ENCODE assay signal across 22 cellular contexts in the genomic region with DNA sequence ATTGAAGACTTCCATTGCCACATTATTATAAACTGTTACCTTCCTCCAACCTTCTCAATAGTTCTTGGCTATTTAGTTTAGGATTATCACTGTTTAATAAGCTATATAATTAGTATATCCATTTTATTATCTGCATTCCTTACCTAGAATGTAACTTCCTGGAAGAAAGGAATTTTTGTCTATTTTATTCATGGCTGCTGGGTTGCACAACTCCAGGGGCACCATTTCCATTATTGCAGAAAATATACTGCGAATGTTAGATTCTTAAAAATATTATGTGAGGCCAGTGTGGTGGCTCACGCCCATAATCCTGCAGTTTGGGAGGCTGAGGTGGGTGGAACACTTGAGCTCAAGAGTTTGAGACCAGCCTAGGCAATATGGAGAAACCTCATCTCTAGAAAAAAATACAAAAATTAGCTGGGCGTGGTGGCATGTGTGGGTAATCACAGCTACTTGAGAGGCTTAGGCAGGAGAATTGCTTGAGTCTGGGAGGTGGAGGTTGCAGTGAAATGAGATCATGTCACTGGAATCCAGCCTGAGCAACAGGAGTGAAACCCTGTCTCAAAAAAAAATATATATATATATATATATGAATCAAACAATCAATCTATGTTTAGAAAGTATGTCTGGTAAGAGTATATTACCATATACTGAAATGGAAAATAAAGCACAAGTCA. TPM values are rescaled to one million over a fixed set of nuclear protein-coding genes. Genes with fewer than 3 reads are reported as not detected.
DNase-seq lines count a peak whose midpoint lies in the region; ATAC-seq and TF ChIP-seq lines count a peak whose summit lies in the region.
"Had no signal": no experiment of that assay in that cellular context is flagged by ENCODE, and none has a peak within 500 bp of the region (broad histone marks: within the 10 kb centered on the region; RNA-seq: fewer than 3 reads in every experiment).

No MANE protein-coding gene starts in this region.

- no peaks in the 10 kb centered on the region for H3K27me3 Mint-ChIP-seq in Calu3 (ENCODE audit: unreplicated experiment)
- H3K27me3 Mint-ChIP-seq in activated T-helper 17 cell treated with anti-CD3 and anti-CD28 coated beads, Interleukin-2, amount 50 U/mL, for 72 hours = peaks cover 16% of the 10 kb centered on the region

- TF ChIP-seq CTCF in AG10803 (conservative IDR thresholded peaks at IDR 0.05; ENCODE audit: low read length) = no peak
- TF ChIP-seq CTCF in Calu3 (IDR thresholded peaks at IDR 0.05; ENCODE audit: unreplicated experiment) = no peak
- TF ChIP-seq CTCF in RWPE2 (IDR thresholded peaks at IDR 0.05; ENCODE audit: poor library complexity, severe bottlenecking) = no peak
- no peak for TF ChIP-seq CTCF in body of pancreas (IDR thresholded peaks at IDR 0.05)

- peaks cover 53% of the 10 kb centered on the region for H3K4me1 Mint-ChIP-seq in Calu3 (ENCODE audit: low read depth, unreplicated experiment)
- H3K4me1 Mint-ChIP-seq in activated T-helper 17 cell treated with anti-CD3 and anti-CD28 coated beads, Interleukin-2, amount 50 U/mL, for 72 hours = peaks cover 6% of the 10 kb centered on the region

- CTCF ChIA-PET in Calu3 (lab: Charles Lee) = interaction anchor here (0.6 to 1.0 kb wide), 3 partner anchors 15 to 98 kb away, joined by 3 read pairs; partner anchors contain the start of gene CLDN1

- 85 to 87% methylated on average over 3 of the region's 3 CpGs for WGBS in body of pancreas, 2 donors

- H3K27ac Mint-ChIP-seq in Calu3 (ENCODE audit: unreplicated experiment) = peak overlapping the region; percentile 77
- H3K27ac Mint-ChIP-seq in activated T-helper 17 cell treated with anti-CD3 and anti-CD28 coated beads, Interleukin-2, amount 50 U/mL, for 72 hours = no peak overlapping the region
- H3K27ac Mint-ChIP-seq: activated CD8-positive, alpha-beta memory T cell treated with anti-CD3 and anti-CD28 coated beads, Interleukin-2, amount 10 ng/mL, durations not matched to agents 7 days and 5 days had no signal

- H3K36me3 ChIP-seq in RWPE2 (ENCODE audit: low read depth) = peaks cover 10% of the 10 kb centered on the region; the same call in 1 of the 2 replicates
- H3K36me3 ChIP-seq in body of pancreas (replicated peaks in 1 of 2; ENCODE audit: insufficient read depth in 1 of 2, low read depth in 2 of 2) = no peaks in the 10 kb centered on the region
- H3K36me3 ChIP-seq: colonic mucosa, MG63, transverse colon had no signal

- no TSS peak for BruUV-seq in Calu3 (replicated peaks; lab: Mats Ljungman, UMichigan)

- intact Hi-C loops in Calu3 (cut with micrococcal nuclease; ENCODE audit: unreplicated experiment) (no loop called here), body of pancreas (cut with DNase I) (no loop called here)

- H3K9me3 ChIP-seq in RWPE2 (ENCODE audit: severe bottlenecking) (no peaks in the 10 kb centered on the region), body of pancreas (no peaks in the 10 kb centered on the region)
- H3K9me3 ChIP-seq: colonic mucosa, MG63, transverse colon had no signal

- DNase-seq in AG10803 (ENCODE audit: low read depth) (peak; percentile 22), Calu3 (no peak), RWPE2 (ENCODE audit: low spot score) (no peak), glomerular visceral epithelial cell (ENCODE audit: extremely low spot score) (peak; percentile 66), HuH-7 (ENCODE audit: low spot score) (no peak), body of pancreas (no peak)
- DNase-seq: activated CD8-positive, alpha-beta memory T cell treated with anti-CD3 and anti-CD28 coated beads, Interleukin-2, amount 10 ng/mL, durations not matched to agents 7 days and 5 days; activated gamma-delta T cell treated with Interleukin-2 at 50 U/mL for 16 hours; aorta; colonic mucosa; hypothalamus; kidney glomerular epithelial cell; MG63; NCI-H1436 treated with DMSO at 0.1 percent for 48 hours; NCI-H748 treated with DMSO at 0.1 percent for 48 hours; stimulated activated CD4-positive, alpha-beta T cell treated with anti-CD3 and anti-CD28 coated beads, Interleukin-2, amount 100 ng/mL, for 24 hours; stimulated activated naive CD4-positive, alpha-beta T cell treated with Interleukin-2 at 50 U/mL for 16 hours; transverse colon had no signal

- peaks cover 52% of the 10 kb centered on the region for H3K36me3 Mint-ChIP-seq in Calu3 (ENCODE audit: insufficient read depth, unreplicated experiment)
- no peaks in the 10 kb centered on the region for H3K36me3 Mint-ChIP-seq in activated T-helper 17 cell treated with anti-CD3 and anti-CD28 coated beads, Interleukin-2, amount 50 U/mL, for 72 hours (ENCODE audit: low read depth)
- H3K36me3 Mint-ChIP-seq: activated CD8-positive, alpha-beta memory T cell treated with anti-CD3 and anti-CD28 coated beads, Interleukin-2, amount 10 ng/mL, durations not matched to agents 7 days and 5 days; mesothelial cell of epicardium had no signal

- no peaks in the 10 kb centered on the region for H3K9me3 Mint-ChIP-seq in Calu3 (ENCODE audit: low read depth, unreplicated experiment)
- H3K9me3 Mint-ChIP-seq in activated T-helper 17 cell treated with anti-CD3 and anti-CD28 coated beads, Interleukin-2, amount 50 U/mL, for 72 hours = no peaks in the 10 kb centered on the region

- H3K27me3 ChIP-seq in RWPE2 (ENCODE audit: insufficient read depth, poor library complexity, severe bottlenecking) (no peaks in the 10 kb centered on the region), body of pancreas (no peaks in the 10 kb centered on the region)
- H3K27me3 ChIP-seq: colonic mucosa, MG63, transverse colon had no signal

- peak; percentile 59 for ATAC-seq in RWPE2 (ENCODE audit: low read depth)
- no peak for ATAC-seq in GM21576 (IDR thresholded peaks at IDR 0.05; ENCODE audit: unreplicated experiment)
- ATAC-seq in body of pancreas = no peak
- ATAC-seq in activated T-helper 17 cell treated with anti-CD3 and anti-CD28 coated beads, Interleukin-2, amount 50 U/mL, for 72 hours (replicated peaks) = no peak
- ATAC-seq: activated CD8-positive, alpha-beta memory T cell treated with anti-CD3 and anti-CD28 coated beads, Interleukin-2, amount 10 ng/mL, durations not matched to agents 7 days and 5 days; HepG2 had no signal

- H3K27ac ChIP-seq in RWPE2 (ENCODE audit: poor library complexity, severe bottlenecking) (peak overlapping the region; percentile 95), body of pancreas (no peak overlapping the region)
- H3K27ac ChIP-seq: colonic mucosa, transverse colon had no signal

- no peak for TF ChIP-seq POLR2A in body of pancreas (IDR thresholded peaks at IDR 0.05)

- H3K4me3 Mint-ChIP-seq in Calu3 (ENCODE audit: low read depth, unreplicated experiment) = no peak overlapping the region
- no peak overlapping the region for H3K4me3 Mint-ChIP-seq in activated T-helper 17 cell treated with anti-CD3 and anti-CD28 coated beads, Interleukin-2, amount 50 U/mL, for 72 hours
- H3K4me3 Mint-ChIP-seq: activated CD8-positive, alpha-beta memory T cell treated with anti-CD3 and anti-CD28 coated beads, Interleukin-2, amount 10 ng/mL, durations not matched to agents 7 days and 5 days; mesothelial cell of epicardium had no signal

- H3K4me1 ChIP-seq in RWPE2 (ENCODE audit: insufficient read depth, poor library complexity, severe bottlenecking) (peaks cover 64% of the 10 kb centered on the region), body of pancreas (peaks cover 35% of the 10 kb centered on the region)
- H3K4me1 ChIP-seq: colonic mucosa had no signal

- no peak overlapping the region for H3K4me3 ChIP-seq in AG10803 (ENCODE audit: low read length)
- no peak overlapping the region for H3K4me3 ChIP-seq in RWPE2 (ENCODE audit: severe bottlenecking)
- H3K4me3 ChIP-seq in body of pancreas = no peak overlapping the region
- H3K4me3 ChIP-seq: colonic mucosa, MG63, transverse colon had no signal

RNA-seq across cellular contexts. Expression of gene CLDN1, which starts 19.9 kb away (rescaled TPM):
- total RNA-seq in Calu3 (2022) (204 and 253 TPM in 2 replicates), body of pancreas (10 to 100 TPM; 33.3 to 57.9 TPM)
- total RNA-seq in activated T-helper 17 cell treated with anti-CD3 and anti-CD28 coated beads, Interleukin-2, amount 50 U/mL, for 72 hours = under 1 TPM; 0.11 to 0.61 TPM
- total RNA-seq: activated CD8-positive, alpha-beta memory T cell treated with anti-CD3 and anti-CD28 coated beads, Interleukin-2, amount 10 ng/mL, durations not matched to agents 7 days and 5 days had no signal

Comparison
In these comparisons a context has a peak if more than half of its experiments do, and no peak if none do; other contexts are left out.
1. DNase-seq: peak in AG10803 (single experiment) and glomerular visceral epithelial cell (single experiment); none in Calu3 (single experiment), RWPE2 (single experiment), HuH-7 (single experiment) and body of pancreas (0 of 4).
2. RNA of gene CLDN1, which starts 19.9 kb away (total RNA-seq): 204 to 253 TPM in Calu3 and 33.3 to 57.9 TPM in body of pancreas; 0.11 to 0.61 TPM in activated T-helper 17 cell treated with anti-CD3 and anti-CD28 coated beads, Interleukin-2, amount 50 U/mL, for 72 hours; every median in the first group is over 10 times any median in the second.